20 cellular contexts compared by ENCODE assay signal in the genomic region with DNA sequence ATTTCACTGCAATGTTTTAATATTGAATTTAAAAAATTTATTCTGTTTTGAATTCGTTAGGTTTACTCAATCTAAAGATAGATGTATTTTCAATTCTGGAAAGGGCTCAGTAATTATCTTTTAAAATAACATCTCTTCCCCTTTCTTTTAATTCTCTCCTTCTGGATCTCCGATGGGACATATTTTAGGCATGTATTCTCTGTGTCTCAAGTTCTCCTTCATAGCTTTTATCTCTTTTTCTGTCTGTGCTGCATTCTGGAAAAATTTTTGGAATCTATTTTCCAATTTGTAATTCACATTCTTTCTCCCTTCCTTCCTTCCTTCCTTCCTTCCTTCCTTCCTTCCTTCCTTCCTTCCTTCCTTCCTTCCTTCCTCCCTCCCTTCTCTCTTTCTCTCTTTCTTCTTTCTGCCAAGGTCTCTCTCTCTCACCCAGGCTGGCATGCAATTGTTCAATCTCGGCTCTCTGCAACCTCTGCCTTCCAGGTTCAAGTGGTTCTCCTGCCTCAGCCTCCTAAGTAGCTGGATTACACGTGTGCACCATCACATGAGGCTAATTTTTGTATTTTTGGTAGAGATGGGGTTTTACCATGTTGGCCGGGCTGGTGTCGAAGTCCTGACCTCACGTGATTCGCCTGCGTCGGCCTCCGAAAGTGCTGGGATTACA.
A peak's percentile ranks its signal among the peaks of the same experiment; 100 is the strongest.
DNase-seq lines count a peak whose midpoint lies in the region; ATAC-seq, FAIRE-seq and TF ChIP-seq lines count a peak whose summit lies in the region.
"Had no signal": no experiment of that assay in that cellular context is flagged by ENCODE, and none has a peak within 500 bp of the region (broad histone marks: within the 10 kb centered on the region; RNA-seq: fewer than 3 reads in every experiment).

No MANE protein-coding gene starts in this region.

- peaks cover 9% of the 10 kb centered on the region; the same call in 1 of the 3 replicates for H3K4me1 ChIP-seq in A549
- no peaks in the 10 kb centered on the region for H3K4me1 ChIP-seq in HEK293 (ENCODE audit: control insufficient read depth, insufficient read depth, low read length)
- H3K4me1 ChIP-seq in mesenchymal stem cell (ENCODE audit: control insufficient read depth, insufficient read depth, low read depth, low read length): peaks cover 5% of the 10 kb centered on the region

- TF ChIP-seq RAD21 in A549 (conservative IDR thresholded peaks at IDR 0.05 in 1 of 2, IDR thresholded peaks at IDR 0.05 in 1 of 2): no peak

- H3K23ac ChIP-seq in mesenchymal stem cell (ENCODE audit: low read length in 2 of 2): no peak overlapping the region

- H3K9ac ChIP-seq in mesenchymal stem cell (ENCODE audit: low read length): no peak overlapping the region
- H3K9ac ChIP-seq: GM23248 had no signal

- H3K4me3 Mint-ChIP-seq in T-helper 17 cell: no peak overlapping the region
- H3K4me3 Mint-ChIP-seq: CD4-positive, alpha-beta memory T cell had no signal

- no peaks in the 10 kb centered on the region for H3K27me3 ChIP-seq in mesenchymal stem cell (ENCODE audit: control insufficient read depth in 1 of 2, insufficient read depth in 1 of 2, low read length in 2 of 2)

- H3K4me1 Mint-ChIP-seq in T-helper 17 cell: no peaks in the 10 kb centered on the region
- H3K4me1 Mint-ChIP-seq: CD4-positive, alpha-beta memory T cell had no signal

- no peak overlapping the region for H2BK15ac ChIP-seq in mesenchymal stem cell (ENCODE audit: low read depth, poor library complexity, severe bottlenecking)

- H4K91ac ChIP-seq in mesenchymal stem cell (ENCODE audit: low read length): no peak overlapping the region

- H3K27me3 Mint-ChIP-seq in T-helper 17 cell: no peaks in the 10 kb centered on the region
- H3K27me3 Mint-ChIP-seq: CD4-positive, alpha-beta memory T cell had no signal

- H3K14ac ChIP-seq in mesenchymal stem cell (ENCODE audit: low read length in 2 of 2): no peak overlapping the region

- TF ChIP-seq CTCF in A549 (IDR thresholded peaks at IDR 0.05) (no peak), HEK293 (tag by site-specific recombination; IDR thresholded peaks at IDR 0.05) (no peak)

- no peak for TF ChIP-seq POLR2A in A549 (IDR thresholded peaks at IDR 0.05; ENCODE audit: low read length)

- no peak overlapping the region for H3K27ac Mint-ChIP-seq in T-helper 17 cell
- H3K27ac Mint-ChIP-seq: CD4-positive, alpha-beta memory T cell had no signal

- H2BK12ac ChIP-seq in mesenchymal stem cell (ENCODE audit: low read length in 2 of 2): no peak overlapping the region

- TF ChIP-seq EP300 in A549 (IDR thresholded peaks at IDR 0.05): no peak

- H2AFZ ChIP-seq in mesenchymal stem cell (ENCODE audit: low read depth, low read length): no peak overlapping the region
- H2AFZ ChIP-seq: GM23248 had no signal

- H3K27ac ChIP-seq in A549: no peak overlapping the region
- H3K27ac ChIP-seq in HEK293 (ENCODE audit: extremely low read depth, low read depth, low read length): no peak overlapping the region
- peak overlapping the region; percentile 20 for H3K27ac ChIP-seq in mesenchymal stem cell (ENCODE audit: low read length, poor library complexity, severe bottlenecking)
- H3K27ac ChIP-seq: 22Rv1, GM23248 had no signal

- peak overlapping the region; percentile 80 for H2AK5ac ChIP-seq in mesenchymal stem cell (ENCODE audit: low read length, severe bottlenecking)

- CTCF ChIA-PET in A549 (lab: Yijun Ruan, JAX) (interaction anchor here (0.6 kb wide), 1 partner anchor 197 kb away, joined by 5 read pairs; no protein-coding TSS in a partner anchor), HEK293 (lab: Yijun Ruan, JAX) (interaction anchor here (0.8 kb wide), 1 partner anchor 21 kb away, joined by 5 read pairs; no protein-coding TSS in a partner anchor)

- H3K79me1 ChIP-seq in mesenchymal stem cell (replicated peaks; ENCODE audit: low read length, poor library complexity, severe bottlenecking): no peaks in the 10 kb centered on the region

- POLR2A ChIA-PET in A549 (lab: Yijun Ruan, JAX) (no interaction called here), HEK293 (lab: Yijun Ruan, JAX) (no interaction called here)

- H3K18ac ChIP-seq in mesenchymal stem cell (ENCODE audit: low read depth in 1 of 2, low read length in 2 of 2): no peak overlapping the region

- H3K9me3 ChIP-seq in A549: no peaks in the 10 kb centered on the region
- no peaks in the 10 kb centered on the region for H3K9me3 ChIP-seq in HEK293 (ENCODE audit: control insufficient read depth, insufficient read depth, low read depth, low read length)
- H3K9me3 ChIP-seq in mesenchymal stem cell (ENCODE audit: control insufficient read depth, low read length): no peaks in the 10 kb centered on the region
- H3K9me3 ChIP-seq in T-helper 17 cell (ENCODE audit: control insufficient read depth, low read length, poor library complexity, severe bottlenecking): no peaks in the 10 kb centered on the region

- H2BK120ac ChIP-seq in mesenchymal stem cell (ENCODE audit: low read depth, low read length): no peak overlapping the region

- H3K4me2 ChIP-seq in A549 (peak overlapping the region; percentile 40; the same call in 1 of the 3 replicates), mesenchymal stem cell (ENCODE audit: low read length, poor library complexity, severe bottlenecking) (no peak overlapping the region)

- no peak overlapping the region for H3K4ac ChIP-seq in mesenchymal stem cell (ENCODE audit: low read depth in 1 of 2, low read length in 2 of 2)

- DNase-seq in A549 (ENCODE audit: low read depth in 1 of 2, low spot score in 1 of 2) (no peak), mesenchymal stem cell (no peak), NCI-H524 (lab: John Stamatoyannopoulos, UW) (no peak), T-helper 17 cell (no peak)
- DNase-seq: C1 segment of cervical spinal cord; Calu3; CD4-positive, alpha-beta memory T cell; COR-L47; DMS79 treated with DMSO at 0.1 percent for 48 hours; GF-D8; GM23248; H7; HCEC 1CT had no signal

- no peaks in the 10 kb centered on the region for H3K36me3 Mint-ChIP-seq in T-helper 17 cell (ENCODE audit: low read depth)
- H3K36me3 Mint-ChIP-seq: CD4-positive, alpha-beta memory T cell had no signal

- 64% methylated on average over 11 of the region's 11 CpGs for WGBS in A549 (ENCODE audit: missing lambda C conversion rate)
- 74% methylated on average over 10 of the region's 11 CpGs for WGBS in mesenchymal stem cell

- FAIRE-seq in A549 (lab: Jason Lieb, UNC): no peak
- FAIRE-seq: A204.1, GM12891, GM18507, H1 had no signal

- no peak overlapping the region for H4K8ac ChIP-seq in mesenchymal stem cell (ENCODE audit: low read length)

- H3K36me3 ChIP-seq in HEK293 (ENCODE audit: control insufficient read depth in 2 of 2, insufficient read depth in 1 of 2, low read length in 2 of 2) (no peaks in the 10 kb centered on the region), mesenchymal stem cell (ENCODE audit: control insufficient read depth in 1 of 2, insufficient read depth in 2 of 2, low read depth in 1 of 2, low read length in 2 of 2) (no peaks in the 10 kb centered on the region)

- H2BK5ac ChIP-seq in mesenchymal stem cell (ENCODE audit: low read depth, low read length, poor library complexity, severe bottlenecking): no peak overlapping the region

- ATAC-seq in A549 (no peak), GM21528 (IDR thresholded peaks at IDR 0.05; ENCODE audit: low FRiP score, unreplicated experiment) (no peak), T-helper 17 cell (no peak)

- H3K4me3 ChIP-seq in A549 (no peak overlapping the region), HEK293 (ENCODE audit: low read depth, low read length) (no peak overlapping the region), mesenchymal stem cell (ENCODE audit: insufficient read depth in 1 of 2, low read depth in 1 of 2, low read length in 2 of 2) (no peak overlapping the region)
- H3K4me3 ChIP-seq: GM23248 had no signal

TF ChIP-seq in A549, 52 proteins besides CTCF, POLR2A, EP300 and RAD21 (continues in another document):
- no peak for TF ChIP-seq TFCP2L1 (CRISPR knock-in tag; IDR thresholded peaks at IDR 0.05)
- TF ChIP-seq RARB (CRISPR knock-in tag; IDR thresholded peaks at IDR 0.05): no peak
- no peak for TF ChIP-seq NFE2L2 (conservative IDR thresholded peaks at IDR 0.05; ENCODE audit: low read length)
- TF ChIP-seq MAX (IDR thresholded peaks at IDR 0.05): no peak
- no peak for TF ChIP-seq KDM1A (IDR thresholded peaks at IDR 0.05; ENCODE audit: low read depth)
- TF ChIP-seq, protein P1, sequence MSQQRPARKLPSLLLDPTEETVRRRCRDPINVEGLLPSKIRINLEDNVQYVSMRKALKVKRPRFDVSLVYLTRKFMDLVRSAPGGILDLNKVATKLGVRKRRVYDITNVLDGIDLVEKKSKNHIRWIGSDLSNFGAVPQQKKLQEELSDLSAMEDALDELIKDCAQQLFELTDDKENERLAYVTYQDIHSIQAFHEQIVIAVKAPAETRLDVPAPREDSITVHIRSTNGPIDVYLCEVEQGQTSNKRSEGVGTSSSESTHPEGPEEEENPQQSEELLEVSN (IDR thresholded peaks at IDR 0.05; ENCODE audit: borderline replicate concordance, low read depth): no peak
- TF ChIP-seq EHF (CRISPR knock-in tag; IDR thresholded peaks at IDR 0.05): no peak
- no peak for TF ChIP-seq MYC (IDR thresholded peaks at IDR 0.05; ENCODE audit: borderline replicate concordance, low read length)

TF ChIP-seq in HEK293, 187 proteins besides CTCF, POLR2A, EP300 and RAD21 (continues in another document):
- TF ChIP-seq MYNN (tag by site-specific recombination; IDR thresholded peaks at IDR 0.05; ENCODE audit: borderline replicate concordance) (no peak), ZNF776 (tag by site-specific recombination; IDR thresholded peaks at IDR 0.05; ENCODE audit: borderline replicate concordance) (no peak), ZNF658 (tag by site-specific recombination; IDR thresholded peaks at IDR 0.05) (no peak), ZNF704 (tag by site-specific recombination; IDR thresholded peaks at IDR 0.05) (no peak), ZNF660 (tag by site-specific recombination; IDR thresholded peaks at IDR 0.05) (no peak), ZNF366 (tag by site-specific recombination; conservative IDR thresholded peaks at IDR 0.05) (peak; percentile 70), ZNF654 (tag by site-specific recombination; IDR thresholded peaks at IDR 0.05; ENCODE audit: low read depth) (no peak), ZNF623 (tag by site-specific recombination; IDR thresholded peaks at IDR 0.05) (no peak)
